In genomic region chr3:111751961-111752360, GRCh38 we compare ENCODE assay signal across 15 cellular contexts.
DNase-seq lines count a peak whose midpoint lies in the region; ATAC-seq, FAIRE-seq and TF ChIP-seq lines count a peak whose summit lies in the region.
"Had no signal": no experiment of that assay in that cellular context is flagged by ENCODE, and none has a peak within 500 bp of the region (broad histone marks: within the 10 kb centered on the region; RNA-seq: fewer than 3 reads in every experiment).

No MANE protein-coding gene starts in this region.

- no peak for TF ChIP-seq POLR2A in H1 (IDR thresholded peaks at IDR 0.05; ENCODE audit: control extremely low read depth in 1 of 2, low read depth in 2 of 2, low read length in 2 of 2)

- no peak for FAIRE-seq in H1 (lab: Jason Lieb, UNC)
- FAIRE-seq: islet of Langerhans had no signal

- peak overlapping the region; percentile 36 for H2BK120ac ChIP-seq in H1 (replicated peaks; ENCODE audit: low read depth, low read length)

- no peak overlapping the region for H3K27ac ChIP-seq in H1 (ENCODE audit: low read depth, low read length)
- H3K27ac ChIP-seq: C4-2B had no signal

- 0 out of 2 replicates have a peak, but pooled peaks cover 3% of the 10 kb centered on the region for H3K23me2 ChIP-seq in H1 (ENCODE audit: low read depth, low read length)

- no peak overlapping the region for H3K4ac ChIP-seq in H1 (replicated peaks; ENCODE audit: insufficient read length, low read depth, low read length)

- peaks cover 2% of the 10 kb centered on the region for H3K36me3 Mint-ChIP-seq in activated CD4-positive, alpha-beta T cell treated with anti-CD3 and anti-CD28 coated beads, Interleukin-2, amount 10 ng/mL, durations not matched to agents 7 days and 5 days (ENCODE audit: low read depth)
- H3K36me3 Mint-ChIP-seq: activated CD8-positive, alpha-beta memory T cell treated with anti-CD3 and anti-CD28 coated beads, Interleukin-2, amount 10 ng/mL, durations not matched to agents 7 days and 5 days had no signal

- H3K4me1 ChIP-seq in H1 (replicated peaks in 1 of 4; ENCODE audit: control insufficient read depth in 3 of 4, insufficient read depth in 4 of 4, low read length in 3 of 4), result peaks cover 0 to 12% (median 2%) of the 10 kb centered on the region in 4 experiments; a peak in 3 of 7 replicates

- no peak overlapping the region for H2AK5ac ChIP-seq in H1 (ENCODE audit: low read depth, low read length)

- no peak overlapping the region; a peak in 1 of 8 replicates for H3K4me3 ChIP-seq in H1 (ENCODE audit: extremely low read depth in 1 of 4, insufficient read depth in 2 of 4, low read depth in 3 of 4, low read length in 4 of 4)

- H3K27me3 Mint-ChIP-seq in activated CD4-positive, alpha-beta T cell treated with anti-CD3 and anti-CD28 coated beads, Interleukin-2, amount 10 ng/mL, durations not matched to agents 7 days and 5 days, result no peaks in the 10 kb centered on the region
- H3K27me3 Mint-ChIP-seq: activated CD8-positive, alpha-beta memory T cell treated with anti-CD3 and anti-CD28 coated beads, Interleukin-2, amount 10 ng/mL, durations not matched to agents 7 days and 5 days had no signal

- TF ChIP-seq CTCF in H1 (IDR thresholded peaks at IDR 0.05; ENCODE audit: control extremely low read depth in 1 of 3, insufficient read depth in 1 of 3, low read depth in 1 of 3, low read length in 3 of 3), result no peak

- H3K79me2 ChIP-seq in H1 (ENCODE audit: control insufficient read depth in 1 of 2, insufficient read depth in 2 of 2, low read length in 2 of 2), result no peaks in the 10 kb centered on the region

- peak overlapping the region in 1 of 4 experiments; percentile 34; a peak in 1 of 7 replicates for H3K9ac ChIP-seq in H1 (replicated peaks in 1 of 4; ENCODE audit: extremely low read depth in 1 of 4, low read depth in 3 of 4, low read length in 3 of 4)

- TF ChIP-seq EP300 in H1 (IDR thresholded peaks at IDR 0.05; ENCODE audit: borderline replicate concordance in 1 of 2, low read depth in 2 of 2, low read length in 2 of 2), result no peak

- H3K79me1 ChIP-seq in H1 (ENCODE audit: low read depth, low read length), result no peaks in the 10 kb centered on the region

- 51% methylated on average over 2 of the region's 2 CpGs; no CpG with 5 or more reads in 1 of the 2 experiments for WGBS in H1 (ENCODE audit: extremely low coverage in 1 of 2, insufficient coverage in 1 of 2, insufficient read length in 1 of 2, insufficient replicate concordance in 2 of 2, low coverage in 1 of 2, low lambda C conversion rate in 2 of 2, missing lambda C conversion rate in 1 of 2), 2 experiments

- H3K36me3 ChIP-seq in H1 (ENCODE audit: control insufficient read depth in 2 of 4, insufficient read depth in 4 of 4, low read length in 3 of 4), result no peaks in the 10 kb centered on the region

- H3K9me3 ChIP-seq in H1 (ENCODE audit: insufficient read depth in 2 of 2, low read depth in 1 of 2, low read length in 1 of 2), result no peaks in the 10 kb centered on the region

- POLR2A ChIA-PET in H1 (lab: Charles Lee; ENCODE audit: partially characterized antibody), result no interaction called here
- POLR2A ChIA-PET in activated CD4-positive, alpha-beta T cell treated with anti-CD3 and anti-CD28 coated beads, Interleukin-2, amount 10 ng/mL, durations not matched to agents 7 days and 5 days (lab: Charles Lee), result no interaction called here

- peak overlapping the region; percentile 70; the same call in 1 of the 2 replicates for H2AFZ ChIP-seq in H1 (ENCODE audit: low read length)

- 0 out of 2 replicates have a peak overlapping the region, but pooled peaks have one; percentile 50 for H2BK12ac ChIP-seq in H1 (ENCODE audit: low read depth, low read length)

- no peak for ATAC-seq in HG03565 (IDR thresholded peaks at IDR 0.05; ENCODE audit: unreplicated experiment)
- ATAC-seq: activated CD8-positive, alpha-beta memory T cell treated with anti-CD3 and anti-CD28 coated beads, Interleukin-2, amount 10 ng/mL, durations not matched to agents 7 days and 5 days; naive thymus-derived CD4-positive, alpha-beta T cell had no signal

- no peaks in the 10 kb centered on the region for H4K20me1 ChIP-seq in H1 (replicated peaks in 1 of 2; ENCODE audit: control insufficient read depth in 1 of 2, insufficient read depth in 2 of 2, low read length in 2 of 2)

- no peak overlapping the region for H3K56ac ChIP-seq in H1 (replicated peaks; ENCODE audit: insufficient read length, low read depth, low read length)

- H3K18ac ChIP-seq in H1 (ENCODE audit: extremely low read depth, low read length), result no peak overlapping the region

- H3K4me3 Mint-ChIP-seq in activated CD4-positive, alpha-beta T cell treated with anti-CD3 and anti-CD28 coated beads, Interleukin-2, amount 10 ng/mL, durations not matched to agents 7 days and 5 days, result no peak overlapping the region
- H3K4me3 Mint-ChIP-seq: activated CD8-positive, alpha-beta memory T cell treated with anti-CD3 and anti-CD28 coated beads, Interleukin-2, amount 10 ng/mL, durations not matched to agents 7 days and 5 days; naive thymus-derived CD4-positive, alpha-beta T cell; T-helper 1 cell treated with Interleukin-12 subunit alpha and Interleukin-12 subunit beta and Interleukin-4 antibody, amounts not matched to agents 30 μg/mL and 1 μg/mL, for 36 hours had no signal

- no peaks in the 10 kb centered on the region for H3K27me3 ChIP-seq in H1 (replicated peaks in 1 of 4; ENCODE audit: control insufficient read depth in 3 of 4, extremely low read depth in 1 of 4, insufficient read depth in 3 of 4, low read length in 3 of 4)

- no peak overlapping the region for H2BK15ac ChIP-seq in H1 (ENCODE audit: low read length)

- no peak overlapping the region for H3K14ac ChIP-seq in H1 (ENCODE audit: insufficient read length)

- no peak overlapping the region for H4K91ac ChIP-seq in H1 (replicated peaks; ENCODE audit: insufficient read length, low read length)

- H2BK20ac ChIP-seq in H1 (ENCODE audit: low read length), result 0 out of 2 replicates have a peak overlapping the region, but pooled peaks have one; percentile 32

- peak; percentile 11 for DNase-seq in DMS 273 treated with DMSO at 0.1 percent for 48 hours (lab: John Stamatoyannopoulos, UW)
- DNase-seq in NCI-H524 (lab: John Stamatoyannopoulos, UW), result peak; percentile 49 to 86
- no peak for DNase-seq in H1 (ENCODE audit: low read depth in 1 of 2, low spot score in 2 of 2)
- peak; percentile 73 for DNase-seq in myocyte (ENCODE audit: low read depth)
- DNase-seq in activated naive CD4-positive, alpha-beta T cell treated with Interleukin-2 at 50 U/mL for 16 hours, result no peak
- no peak for DNase-seq in activated CD4-positive, alpha-beta T cell treated with anti-CD3 and anti-CD28 coated beads, Interleukin-2, amount 10 ng/mL, durations not matched to agents 7 days and 5 days
- DNase-seq in DMS79 treated with DMSO at 0.1 percent for 48 hours (lab: John Stamatoyannopoulos, UW), result no peak
- DNase-seq: activated CD8-positive, alpha-beta memory T cell treated with anti-CD3 and anti-CD28 coated beads, Interleukin-2, amount 10 ng/mL, durations not matched to agents 7 days and 5 days; effector memory CD4-positive, alpha-beta T cell; naive thymus-derived CD4-positive, alpha-beta T cell; NCI-H187 had no signal

- no peaks in the 10 kb centered on the region for H3K4me1 Mint-ChIP-seq in activated CD4-positive, alpha-beta T cell treated with anti-CD3 and anti-CD28 coated beads, Interleukin-2, amount 10 ng/mL, durations not matched to agents 7 days and 5 days
- H3K4me1 Mint-ChIP-seq: activated CD8-positive, alpha-beta memory T cell treated with anti-CD3 and anti-CD28 coated beads, Interleukin-2, amount 10 ng/mL, durations not matched to agents 7 days and 5 days had no signal

- no peak overlapping the region for H2BK5ac ChIP-seq in H1 (ENCODE audit: low read depth, low read length)

- peaks cover 5% of the 10 kb centered on the region for H3K9me3 Mint-ChIP-seq in activated CD4-positive, alpha-beta T cell treated with anti-CD3 and anti-CD28 coated beads, Interleukin-2, amount 10 ng/mL, durations not matched to agents 7 days and 5 days

- no peak for TF ChIP-seq RAD21 in H1 (IDR thresholded peaks at IDR 0.05 in 1 of 2, conservative IDR thresholded peaks at IDR 0.05 in 1 of 2; ENCODE audit: low read depth in 2 of 2, low read length in 2 of 2)

- H4K5ac ChIP-seq in H1 (ENCODE audit: insufficient read length, low read depth, low read length), result no peak overlapping the region

- CTCF ChIA-PET in H1 (lab: Charles Lee; ENCODE audit: partially characterized antibody), result interaction anchor here (0.6 to 2.3 kb wide), 3 partner anchors 33 to 181 kb away, joined by 3 to 6 read pairs (median 3); no protein-coding TSS in a partner anchor
- CTCF ChIA-PET in activated CD4-positive, alpha-beta T cell treated with anti-CD3 and anti-CD28 coated beads, Interleukin-2, amount 10 ng/mL, durations not matched to agents 7 days and 5 days (lab: Charles Lee), result no interaction called here

- H3K4me2 ChIP-seq in H1 (ENCODE audit: insufficient read depth in 1 of 2, low read depth in 2 of 2, low read length in 2 of 2), result peak overlapping the region; percentile 57 to 59

- no peak overlapping the region for H3K27ac Mint-ChIP-seq in activated CD4-positive, alpha-beta T cell treated with anti-CD3 and anti-CD28 coated beads, Interleukin-2, amount 10 ng/mL, durations not matched to agents 7 days and 5 days
- H3K27ac Mint-ChIP-seq: activated CD8-positive, alpha-beta memory T cell treated with anti-CD3 and anti-CD28 coated beads, Interleukin-2, amount 10 ng/mL, durations not matched to agents 7 days and 5 days; naive thymus-derived CD4-positive, alpha-beta T cell; T-helper 1 cell treated with Interleukin-12 subunit alpha and Interleukin-12 subunit beta and Interleukin-4 antibody, amounts not matched to agents 30 μg/mL and 1 μg/mL, for 36 hours had no signal

- no peak overlapping the region for H4K8ac ChIP-seq in H1 (ENCODE audit: extremely low read depth, insufficient read depth, low read length)

- H3K23ac ChIP-seq in H1 (ENCODE audit: insufficient read length), result no peak overlapping the region

TF ChIP-seq in H1, 55 proteins besides CTCF, POLR2A, EP300 and RAD21:
- no peak for TF ChIP-seq POLR2AphosphoS5 (IDR thresholded peaks at IDR 0.05; ENCODE audit: low read depth, low read length)

Comparison
In these comparisons a context has a peak if more than half of its experiments do, and no peak if none do; other contexts are left out.
1. DNase-seq: peak in DMS 273 treated with DMSO at 0.1 percent for 48 hours (single experiment), NCI-H524 (2 of 2) and myocyte (single experiment); none in H1 (0 of 2), activated naive CD4-positive, alpha-beta T cell treated with Interleukin-2 at 50 U/mL for 16 hours (single experiment), activated CD4-positive, alpha-beta T cell treated with anti-CD3 and anti-CD28 coated beads, Interleukin-2, amount 10 ng/mL, durations not matched to agents 7 days and 5 days (single experiment) and DMS79 treated with DMSO at 0.1 percent for 48 hours (single experiment).